Comparison of ENCODE assay signal across 12 cellular contexts in genomic region chr17:43372273-43372911, GRCh38.
DNase-seq lines count a peak whose midpoint lies in the region; ATAC-seq and TF ChIP-seq lines count a peak whose summit lies in the region.
"Had no signal": no experiment of that assay in that cellular context is flagged by ENCODE, and none has a peak within 500 bp of the region (broad histone marks: within the 10 kb centered on the region; RNA-seq: fewer than 3 reads in every experiment).

No MANE protein-coding gene starts in this region.

- peak; percentile 79 for DNase-seq in GF-D8 (lab: John Stamatoyannopoulos, UW)
- DNase-seq in SW480 (ENCODE audit: low spot score) = peak; percentile 23
- DNase-seq in RWPE1 (ENCODE audit: low spot score) = no peak
- DNase-seq in activated CD8-positive, alpha-beta memory T cell treated with anti-CD3 and anti-CD28 coated beads, Interleukin-2, amount 50 U/mL, for 48 hours = no peak
- no peak for DNase-seq in nucleus accumbens (lab: John Stamatoyannopoulos, UW)
- DNase-seq: EL; mucosa of descending colon; NCI-H774; stimulated activated CD4-positive, alpha-beta T cell treated with anti-CD3 and anti-CD28 coated beads, Interleukin-4, amount 100 ng/mL, for 1 hour had no signal

- H3K27me3 Mint-ChIP-seq in nephron (ENCODE audit: low read depth) = peaks cover 3% of the 10 kb centered on the region

- POLR2A ChIA-PET in RWPE1 (lab: Yijun Ruan, JAX; ENCODE audit: low non-redundant PET) = interaction anchor here (1.2 kb wide), 1 partner anchor 16 kb away, joined by 5 read pairs; no protein-coding TSS in a partner anchor

- peak; percentile 41 for ATAC-seq in HG02678 (IDR thresholded peaks at IDR 0.05; ENCODE audit: unreplicated experiment)
- no peak for ATAC-seq in GM21528 (IDR thresholded peaks at IDR 0.05; ENCODE audit: low FRiP score, unreplicated experiment)
- ATAC-seq: mucosa of descending colon had no signal

- no peak overlapping the region for H3K4me3 Mint-ChIP-seq in nephron

- H3K9me3 Mint-ChIP-seq in nephron = no peaks in the 10 kb centered on the region

- H3K27ac ChIP-seq in RWPE1 = no peak overlapping the region

- TF ChIP-seq CTCF in nephron (IDR thresholded peaks at IDR 0.05; ENCODE audit: unreplicated experiment in 3 of 3) (no peak), RWPE1 (conservative IDR thresholded peaks at IDR 0.05; ENCODE audit: low read depth) (no peak)

- peaks cover 23% of the 10 kb centered on the region for H3K4me1 Mint-ChIP-seq in nephron

- CTCF ChIA-PET in RWPE1 (lab: Yijun Ruan, JAX) = no interaction called here

- H3K36me3 Mint-ChIP-seq in nephron (ENCODE audit: low read depth) = no peaks in the 10 kb centered on the region

- peak overlapping the region in 2 of 3 experiments; percentile 6 to 38 for H3K27ac Mint-ChIP-seq in nephron

Comparison
In these comparisons a context has a peak if more than half of its experiments do, and no peak if none do; other contexts are left out.
1. DNase-seq: peak in GF-D8 (single experiment) and SW480 (single experiment); none in RWPE1 (single experiment), activated CD8-positive, alpha-beta memory T cell treated with anti-CD3 and anti-CD28 coated beads, Interleukin-2, amount 50 U/mL, for 48 hours (single experiment) and nucleus accumbens (0 of 56).